In genomic region chr6:30711758-30712380, GRCh38 we compare ENCODE assay signal across 16 cellular contexts. TPM values are rescaled to one million over a fixed set of nuclear protein-coding genes. Genes with fewer than 3 reads are reported as not detected.
DNase-seq lines count a peak whose midpoint lies in the region; ATAC-seq and TF ChIP-seq lines count a peak whose summit lies in the region.
"Had no signal": no experiment of that assay in that cellular context is flagged by ENCODE, and none has a peak within 500 bp of the region (broad histone marks: within the 10 kb centered on the region; RNA-seq: fewer than 3 reads in every experiment).

No MANE protein-coding gene starts in this region.

- H3K9me3 Mint-ChIP-seq in T-helper 2 cell treated with Interferon-gamma antibody and Interleukin-4, amounts not matched to agents 5 μg/mL and 100 μg/mL, for 36 hours = no peaks in the 10 kb centered on the region
- H3K9me3 Mint-ChIP-seq in natural killer cell = no peaks in the 10 kb centered on the region

- POLR2A ChIA-PET in GM10248 (lab: Yijun Ruan, JAX) = interaction anchor here (0.6 to 1.1 kb wide), 2 partner anchors 98 to 474 kb away, joined by 3 read pairs; no protein-coding TSS in a partner anchor

- no peaks in the 10 kb centered on the region for H3K9me3 ChIP-seq in prostate gland
- H3K9me3 ChIP-seq: heart right ventricle had no signal

- H3K27ac ChIP-seq in prostate gland = no peak overlapping the region
- H3K27ac ChIP-seq: C4-2B, heart right ventricle had no signal

- WGBS in prostate gland = 100% methylated on average over 1 of the region's 1 CpG

- H3K36me3 ChIP-seq in prostate gland = peaks cover 0 to 4% of the 10 kb centered on the region in 2 donors

- H3K4me1 Mint-ChIP-seq in T-helper 2 cell treated with Interferon-gamma antibody and Interleukin-4, amounts not matched to agents 5 μg/mL and 100 μg/mL, for 36 hours (ENCODE audit: low read depth) = peaks cover 49% of the 10 kb centered on the region
- H3K4me1 Mint-ChIP-seq in natural killer cell = peaks cover 32 to 47% of the 10 kb centered on the region in 2 donors

- ATAC-seq in GM19035 (IDR thresholded peaks at IDR 0.05; ENCODE audit: unreplicated experiment) (peak; percentile 51), natural killer cell (peak; percentile 78 to 82 (median 81))
- ATAC-seq: activated CD4-positive, CD25-positive, alpha-beta regulatory T cell treated with anti-CD3 and anti-CD28 coated beads, Interleukin-2, amount 50 U/mL, for 24 hours; heart right ventricle had no signal

- no peaks in the 10 kb centered on the region for H3K27me3 ChIP-seq in prostate gland (replicated peaks; ENCODE audit: insufficient read depth)
- H3K27me3 ChIP-seq: heart right ventricle had no signal

- peaks cover 3% of the 10 kb centered on the region for H3K4me1 ChIP-seq in prostate gland (replicated peaks)

- peak overlapping the region; percentile 61 for H3K4me3 Mint-ChIP-seq in T-helper 2 cell treated with Interferon-gamma antibody and Interleukin-4, amounts not matched to agents 5 μg/mL and 100 μg/mL, for 36 hours
- peak overlapping the region; percentile 60 for H3K4me3 Mint-ChIP-seq in natural killer cell

- no peak for TF ChIP-seq CTCF in GM10248 (IDR thresholded peaks at IDR 0.05; ENCODE audit: control extremely low read depth, extremely low read depth, low read depth, missing control alignments)
- no peak for TF ChIP-seq CTCF in natural killer cell (IDR thresholded peaks at IDR 0.05)
- TF ChIP-seq CTCF in prostate gland (IDR thresholded peaks at IDR 0.05) = no peak

- H3K4me3 ChIP-seq in prostate gland = no peak overlapping the region
- H3K4me3 ChIP-seq: heart right ventricle had no signal

- TF ChIP-seq POLR2A in prostate gland (IDR thresholded peaks at IDR 0.05) = no peak

- peaks cover 70% of the 10 kb centered on the region for H3K36me3 Mint-ChIP-seq in T-helper 2 cell treated with Interferon-gamma antibody and Interleukin-4, amounts not matched to agents 5 μg/mL and 100 μg/mL, for 36 hours (ENCODE audit: low read depth)
- H3K36me3 Mint-ChIP-seq in natural killer cell = no peaks in the 10 kb centered on the region

- peak; percentile 39 for DNase-seq in GM10248 (ENCODE audit: extremely low spot score)
- no peak for DNase-seq in T-helper 2 cell treated with Interferon-gamma antibody and Interleukin-4, amounts not matched to agents 5 μg/mL and 100 μg/mL, for 36 hours (ENCODE audit: low spot score)
- no peak for DNase-seq in natural killer cell
- DNase-seq in activated gamma-delta T cell (lab: John Stamatoyannopoulos, UW) = no peak
- no peak for DNase-seq in HUDEP-2 (lab: John Stamatoyannopoulos, UW; ENCODE audit: unreplicated experiment in 76 of 76)
- DNase-seq in prostate gland (ENCODE audit: low spot score) = no peak
- DNase-seq: activated T-cell treated with anti-CD3 and anti-CD28 coated beads, Interleukin-2, amount 50 U/mL, for 48 hours; heart right ventricle; MM.1S; NCI-H1930; NCI-H748 treated with DMSO at 0.1 percent for 48 hours; occipital lobe; stimulated activated naive CD4-positive, alpha-beta T cell had no signal

- intact Hi-C loops in natural killer cell (cut with micrococcal nuclease) = no loop called here
- intact Hi-C loops in prostate gland (cut with DNase I) = no loop called here

- H3K27me3 Mint-ChIP-seq in T-helper 2 cell treated with Interferon-gamma antibody and Interleukin-4, amounts not matched to agents 5 μg/mL and 100 μg/mL, for 36 hours (ENCODE audit: low read depth) = no peaks in the 10 kb centered on the region
- no peaks in the 10 kb centered on the region for H3K27me3 Mint-ChIP-seq in natural killer cell (ENCODE audit: low read depth in 2 of 2)

- H3K27ac Mint-ChIP-seq in T-helper 2 cell treated with Interferon-gamma antibody and Interleukin-4, amounts not matched to agents 5 μg/mL and 100 μg/mL, for 36 hours = peak overlapping the region; percentile 80
- H3K27ac Mint-ChIP-seq in natural killer cell = peak overlapping the region; percentile 81 to 93

- CTCF ChIA-PET in GM10248 (lab: Yijun Ruan, JAX) = interaction anchor here (1.1 to 30.8 kb wide), 8 partner anchors 8 to 35 kb away, joined by 3 to 776 read pairs (median 8); partner anchors contain the start of genes DHX16, NRM and TUBB

RNA-seq across cellular contexts. Expression of gene MDC1, which starts 5.2 kb away (rescaled TPM):
- 10 to 100 TPM; 61.2 to 77.0 (median 64.5) TPM for total RNA-seq in natural killer cell
- 10 to 100 TPM; 20.5 to 26.3 TPM for total RNA-seq in prostate gland

RNA-seq across cellular contexts. Expression of gene TUBB, which starts 8.3 kb away (rescaled TPM):
- total RNA-seq in natural killer cell (100 to 1,000 TPM; 121 to 168 (median 127) TPM), prostate gland (100 to 1,000 TPM; 196 to 270 TPM)

RNA-seq across cellular contexts. Expression of gene NRM, which starts 21.1 kb away (rescaled TPM):
- total RNA-seq in natural killer cell (1 to 10 TPM; 7.4 to 8.9 (median 8.7) TPM), prostate gland (1 to 10 TPM; 5.9 to 7.3 TPM)

RNA-seq across cellular contexts. Expression of gene PPP1R18, which starts 25.4 kb away (rescaled TPM):
- total RNA-seq in natural killer cell = 100 to 1,000 TPM; 183 to 260 (median 219) TPM
- total RNA-seq in prostate gland = 10 to 100 TPM; 12.2 to 21.9 TPM

RNA-seq across cellular contexts. Expression of gene FLOT1, which starts 30.6 kb away (rescaled TPM):
- 100 to 1,000 TPM in 1 of 3 donors, 10 to 100 TPM in 2; 73.1 to 113 (median 94.2) TPM for total RNA-seq in natural killer cell
- 100 to 1,000 TPM; 117 to 133 TPM for total RNA-seq in prostate gland
